ENCODE assay signal across 9 cellular contexts in genomic region chr1:160124709-160125478, GRCh38. TPM values are rescaled to one million over a fixed set of nuclear protein-coding genes. Genes with fewer than 3 reads are reported as not detected.
A peak's percentile ranks its signal among the peaks of the same experiment; 100 is the strongest.
DNase-seq lines count a peak whose midpoint lies in the region; ATAC-seq, FAIRE-seq and TF ChIP-seq lines count a peak whose summit lies in the region.
"Had no signal": no experiment of that assay in that cellular context is flagged by ENCODE, and none has a peak within 500 bp of the region (broad histone marks: within the 10 kb centered on the region; RNA-seq: fewer than 3 reads in every experiment).

No MANE protein-coding gene starts in this region.

- DNase-seq in AG04449 (ENCODE audit: low read depth, low spot score) = peak; percentile 45
- peak; percentile 85 for DNase-seq in LoVo (ENCODE audit: low spot score)
- peak; percentile 92 for DNase-seq in bronchial epithelial cell (ENCODE audit: low read depth)
- peak; percentile 99 for DNase-seq in kidney tubule cell (ENCODE audit: low spot score)
- no peak for DNase-seq in stimulated activated CD4-positive, alpha-beta T cell treated with anti-CD3 and anti-CD28 coated beads, Interleukin-2, amount 100 ng/mL, for 48 hours
- no peak for DNase-seq in NCI-H748 (lab: John Stamatoyannopoulos, UW; ENCODE audit: unreplicated experiment)
- DNase-seq: T-helper 2 cell had no signal

- H3K4me3 ChIP-seq in AG04449 (ENCODE audit: low read depth, low read length) = no peak overlapping the region
- no peak overlapping the region for H3K4me3 ChIP-seq in bronchial epithelial cell (ENCODE audit: low read depth, low read length)

- H3K27me3 ChIP-seq in bronchial epithelial cell (ENCODE audit: control insufficient read depth, insufficient read depth, low read length) = no peaks in the 10 kb centered on the region

- TF ChIP-seq CTCF in AG04449 (IDR thresholded peaks at IDR 0.05; ENCODE audit: insufficient read depth, low read length, missing control alignments) (peak; percentile 20), bronchial epithelial cell (IDR thresholded peaks at IDR 0.05; ENCODE audit: insufficient read depth, low read length, severe bottlenecking) (peak; percentile 33)

- POLR2A ChIA-PET in AG04449 (lab: Yijun Ruan, JAX) = interaction anchor here (1.2 kb wide), 1 partner anchor 136 kb away, joined by 4 read pairs; no protein-coding TSS in a partner anchor

- ATAC-seq in GM18907 (IDR thresholded peaks at IDR 0.05; ENCODE audit: unreplicated experiment) (no peak), GM21390 (IDR thresholded peaks at IDR 0.05; ENCODE audit: unreplicated experiment) (no peak)

- H3K36me3 ChIP-seq in bronchial epithelial cell (ENCODE audit: control insufficient read depth, insufficient read depth, low read length) = no peaks in the 10 kb centered on the region

- CTCF ChIA-PET in AG04449 (lab: Yijun Ruan, JAX) = interaction anchor here (0.9 to 4.4 kb wide), 14 partner anchors 13 to 129 kb away, joined by 3 to 23 read pairs (median 4); no protein-coding TSS in a partner anchor

- FAIRE-seq in bronchial epithelial cell (lab: Jason Lieb, UNC) = peak; percentile 99

RNA-seq across cellular contexts. Expression of gene ATP1A2, which starts 9.3 kb away (rescaled TPM):
- total RNA-seq in bronchial epithelial cell = not detected in 2 replicates

RNA-seq across cellular contexts. Expression of gene IGSF8, which starts 26.5 kb away (rescaled TPM):
- 42.6 and 57.0 TPM in 2 replicates for total RNA-seq in bronchial epithelial cell

RNA-seq across cellular contexts. Expression of gene ATP1A4, which starts 26.5 kb away (rescaled TPM):
- total RNA-seq in bronchial epithelial cell = not detected in 2 replicates

RNA-seq across cellular contexts. Expression of gene KCNJ9, which starts 43.6 kb away (rescaled TPM):
- total RNA-seq in bronchial epithelial cell = under 0.01 and 0.13 TPM in 2 replicates

RNA-seq across cellular contexts. Expression of gene KCNJ10, which starts 54.9 kb away (rescaled TPM):
- not detected in 2 replicates for total RNA-seq in bronchial epithelial cell

Comparison
In these comparisons a context has a peak if more than half of its experiments do, and no peak if none do; other contexts are left out.
1. DNase-seq: peak in AG04449 (single experiment), LoVo (single experiment), bronchial epithelial cell (single experiment) and kidney tubule cell (single experiment); none in stimulated activated CD4-positive, alpha-beta T cell treated with anti-CD3 and anti-CD28 coated beads, Interleukin-2, amount 100 ng/mL, for 48 hours (0 of 2) and NCI-H748 (single experiment).